Comparison of ENCODE assay signal across 12 cellular contexts in the genomic region with DNA sequence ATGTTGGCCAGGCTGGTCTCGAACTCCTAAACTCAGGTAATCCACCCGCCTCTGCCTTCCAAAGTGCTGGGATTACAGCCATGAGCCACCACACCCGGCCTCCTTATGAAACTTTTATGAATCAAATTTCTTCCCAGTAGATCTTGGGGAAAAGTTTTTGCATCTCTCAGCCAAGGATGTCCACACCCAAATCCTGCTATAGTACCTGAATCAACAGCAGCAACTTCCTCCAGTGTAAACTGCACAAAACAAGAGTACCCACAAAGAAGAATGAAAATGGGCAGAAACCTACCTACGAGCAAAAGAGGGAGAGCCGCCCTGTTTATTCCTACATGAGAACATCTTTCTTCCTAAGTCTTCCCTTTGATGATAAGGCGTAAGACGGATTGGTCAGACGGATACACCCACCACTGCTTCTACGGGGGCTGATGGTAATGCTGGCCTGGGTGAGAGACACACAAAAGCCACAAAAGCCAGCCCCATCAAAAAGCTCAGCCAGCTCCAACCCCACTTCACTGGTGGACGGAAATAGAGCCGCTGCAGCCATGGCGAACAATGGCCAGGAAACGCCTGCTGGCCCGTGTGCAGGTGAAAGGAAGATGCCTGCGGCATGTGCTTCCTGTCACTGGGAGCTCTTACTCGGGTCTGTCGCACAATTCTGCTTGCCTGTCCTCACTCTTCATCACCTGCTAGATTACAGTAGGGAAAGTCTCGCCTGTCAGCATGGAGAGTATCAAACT. TPM values are rescaled to one million over a fixed set of nuclear protein-coding genes. Genes with fewer than 3 reads are reported as not detected.
DNase-seq lines count a peak whose midpoint lies in the region; ATAC-seq, FAIRE-seq and TF ChIP-seq lines count a peak whose summit lies in the region.
"Had no signal": no experiment of that assay in that cellular context is flagged by ENCODE, and none has a peak within 500 bp of the region (broad histone marks: within the 10 kb centered on the region; RNA-seq: fewer than 3 reads in every experiment).

No MANE protein-coding gene starts in this region.

- DNase-seq in NCI-H1417 (lab: John Stamatoyannopoulos, UW) (peak in 2 of 3 experiments; percentile 34 to 61), NCI-H1417 treated with DMSO at 0.1 percent for 48 hours (lab: John Stamatoyannopoulos, UW) (no peak), KBM-7 (peak; percentile 66), dermis microvascular lymphatic vessel endothelial cell (ENCODE audit: low read depth in 2 of 2) (peak; percentile 94 to 98), foreskin keratinocyte (no peak), urothelium cell line (ENCODE audit: low spot score) (no peak), iPS-NIHi7 (ENCODE audit: extremely low spot score) (no peak)
- peak; percentile 57 for DNase-seq in natural killer cell treated with Interleukin-12 subunit alpha and Interleukin-12 subunit beta and Interleukin-15 and Interleukin-18, amount 100 ng/mL, for 72 hours (ENCODE audit: low spot score)
- DNase-seq: GOT3, WERI-Rb-1 had no signal

- in situ Hi-C loops in KBM-7 (cut with MboI; ENCODE audit: low pct_unique_long_range_greater_than_20kb, low sequenced_read_pairs): no loop called here

- H3K27ac Mint-ChIP-seq in natural killer cell treated with Interleukin-12 subunit alpha and Interleukin-12 subunit beta and Interleukin-15 and Interleukin-18, amount 100 ng/mL, for 72 hours: peak overlapping the region in 1 of 2 donors; percentile 1

- H3K27ac ChIP-seq in foreskin keratinocyte: no peak overlapping the region
- H3K27ac ChIP-seq: SJSA1, thoracic aorta, WERI-Rb-1 had no signal

- no peaks in the 10 kb centered on the region for H3K9me3 Mint-ChIP-seq in natural killer cell treated with Interleukin-12 subunit alpha and Interleukin-12 subunit beta and Interleukin-15 and Interleukin-18, amount 100 ng/mL, for 72 hours

- no peak for TF ChIP-seq CTCF in foreskin keratinocyte (conservative IDR thresholded peaks at IDR 0.05)

- peaks cover 50 to 69% of the 10 kb centered on the region in 2 donors for H3K27me3 Mint-ChIP-seq in natural killer cell treated with Interleukin-12 subunit alpha and Interleukin-12 subunit beta and Interleukin-15 and Interleukin-18, amount 100 ng/mL, for 72 hours

- H3K4me3 Mint-ChIP-seq in natural killer cell treated with Interleukin-12 subunit alpha and Interleukin-12 subunit beta and Interleukin-15 and Interleukin-18, amount 100 ng/mL, for 72 hours: peak overlapping the region; percentile 59

- peaks cover 35% of the 10 kb centered on the region for H3K27me3 ChIP-seq in foreskin keratinocyte
- H3K27me3 ChIP-seq: SJSA1 had no signal

- FAIRE-seq in urothelium cell line (lab: Jason Lieb, UNC): no peak

- no peaks in the 10 kb centered on the region for H3K4me1 ChIP-seq in foreskin keratinocyte

- H3K4me1 Mint-ChIP-seq in natural killer cell treated with Interleukin-12 subunit alpha and Interleukin-12 subunit beta and Interleukin-15 and Interleukin-18, amount 100 ng/mL, for 72 hours (ENCODE audit: low read depth in 2 of 2): peaks cover 18 to 19% of the 10 kb centered on the region in 2 donors

- peak; percentile 53 to 56 for ATAC-seq in natural killer cell treated with Interleukin-12 subunit alpha and Interleukin-12 subunit beta and Interleukin-15 and Interleukin-18, amount 100 ng/mL, for 72 hours
- ATAC-seq in foreskin keratinocyte: no peak

- H3K36me3 Mint-ChIP-seq in natural killer cell treated with Interleukin-12 subunit alpha and Interleukin-12 subunit beta and Interleukin-15 and Interleukin-18, amount 100 ng/mL, for 72 hours: no peaks in the 10 kb centered on the region

RNA-seq across cellular contexts. Expression of gene JCAD, which starts 10.4 kb away (rescaled TPM):
- 50.6 and 69.3 TPM in 2 replicates for total RNA-seq in dermis microvascular lymphatic vessel endothelial cell
- under 1 TPM; 0.08 to 0.69 TPM for total RNA-seq in natural killer cell treated with Interleukin-12 subunit alpha and Interleukin-12 subunit beta and Interleukin-15 and Interleukin-18, amount 100 ng/mL, for 72 hours
- under 0.01 and 0.03 TPM in 2 replicates for total RNA-seq in foreskin keratinocyte
- 0.01 TPM in 1 of 2 replicates, not detected in the other for polyA plus RNA-seq in foreskin keratinocyte

Comparison
In these comparisons a context has a peak if more than half of its experiments do, and no peak if none do; other contexts are left out.
1. DNase-seq: peak in NCI-H1417 (2 of 3), KBM-7 (single experiment), dermis microvascular lymphatic vessel endothelial cell (2 of 2) and natural killer cell treated with Interleukin-12 subunit alpha and Interleukin-12 subunit beta and Interleukin-15 and Interleukin-18, amount 100 ng/mL, for 72 hours (single experiment); none in NCI-H1417 treated with DMSO at 0.1 percent for 48 hours (single experiment), foreskin keratinocyte (0 of 2), urothelium cell line (single experiment) and iPS-NIHi7 (single experiment).
2. RNA of gene JCAD, which starts 10.4 kb away (total RNA-seq): 50.6 to 69.3 TPM in dermis microvascular lymphatic vessel endothelial cell; 0.08 to 0.69 TPM in natural killer cell treated with Interleukin-12 subunit alpha and Interleukin-12 subunit beta and Interleukin-15 and Interleukin-18, amount 100 ng/mL, for 72 hours and under 0.01 to 0.03 TPM in foreskin keratinocyte; every median in the first group is over 10 times any median in the second.